ENCODE assay signal across 8 cellular contexts in genomic region chr2:233384811-233385488, GRCh38. TPM values are rescaled to one million over a fixed set of nuclear protein-coding genes. Genes with fewer than 3 reads are reported as not detected.
A peak's percentile ranks its signal among the peaks of the same experiment; 100 is the strongest.
DNase-seq lines count a peak whose midpoint lies in the region; ATAC-seq and TF ChIP-seq lines count a peak whose summit lies in the region.

No MANE protein-coding gene starts in this region.

- H3K36me3 ChIP-seq in thymus (ENCODE audit: control insufficient read depth, insufficient read depth) (peaks cover 2% of the 10 kb centered on the region), esophagus squamous epithelium (peaks cover 0 to 5% (median 0%) of the 10 kb centered on the region in 3 donors)

- ATAC-seq in HG03565 (IDR thresholded peaks at IDR 0.05; ENCODE audit: unreplicated experiment) (peak; percentile 11), esophagus mucosa (peak; percentile 67)

- intact Hi-C loops in esophagus squamous epithelium (cut with DNase I) = no loop called here

- H3K4me1 ChIP-seq in thymus (ENCODE audit: control insufficient read depth, insufficient read depth, low read length) (peaks cover 25% of the 10 kb centered on the region), esophagus squamous epithelium (peaks cover 7 to 49% (median 32%) of the 10 kb centered on the region in 3 donors)

- H3K9me3 ChIP-seq in thymus (ENCODE audit: control insufficient read depth) (no peaks in the 10 kb centered on the region), esophagus squamous epithelium (no peaks in the 10 kb centered on the region)

- H3K27ac ChIP-seq in thymus (ENCODE audit: low read depth) (peak overlapping the region; percentile 78), esophagus squamous epithelium (peak overlapping the region in 2 of 4 donors; percentile 36 to 85)

- no peak for TF ChIP-seq POLR2A in esophagus squamous epithelium (IDR thresholded peaks at IDR 0.05)

- H3K4me3 ChIP-seq in thymus (ENCODE audit: low read length) (no peak overlapping the region), esophagus squamous epithelium (no peak overlapping the region)

- no peak for TF ChIP-seq CTCF in esophagus squamous epithelium (IDR thresholded peaks at IDR 0.05)

- H3K27me3 ChIP-seq in thymus (ENCODE audit: control insufficient read depth, insufficient read depth) (no peaks in the 10 kb centered on the region), esophagus squamous epithelium (no peaks in the 10 kb centered on the region)

- WGBS in thymus = 66% methylated on average over 12 of the region's 12 CpGs
- WGBS in esophagus squamous epithelium, 2 donors = 53 to 63% methylated on average over 4 to 10 of the region's 12 CpGs

- peak; percentile 70 for DNase-seq in activated CD8-positive, alpha-beta memory T cell treated with anti-CD3 and anti-CD28 coated beads for 24 hours
- no peak for DNase-seq in activated CD8-positive, alpha-beta memory T cell treated with anti-CD3 and anti-CD28 coated beads, Interleukin-2, amount 50 U/mL, for 4 hours
- DNase-seq in DMS79 (lab: John Stamatoyannopoulos, UW) (no peak), esophagus squamous epithelium (lab: John Stamatoyannopoulos, UW) (no peak), DMS 273 (lab: John Stamatoyannopoulos, UW; ENCODE audit: unreplicated experiment) (no peak)

RNA-seq across cellular contexts. Expression of gene DGKD, which starts 30.7 kb away (rescaled TPM):
- 6.7 TPM for total RNA-seq in esophagus mucosa
- 23.5 TPM for polyA plus RNA-seq in thymus
- 10 to 100 TPM in 1 of 4 donors, 1 to 10 TPM in 3; 2.3 to 10.9 (median 4.2) TPM for total RNA-seq in esophagus squamous epithelium
